Comparison of ENCODE assay signal across 31 cellular contexts in the genomic region with DNA sequence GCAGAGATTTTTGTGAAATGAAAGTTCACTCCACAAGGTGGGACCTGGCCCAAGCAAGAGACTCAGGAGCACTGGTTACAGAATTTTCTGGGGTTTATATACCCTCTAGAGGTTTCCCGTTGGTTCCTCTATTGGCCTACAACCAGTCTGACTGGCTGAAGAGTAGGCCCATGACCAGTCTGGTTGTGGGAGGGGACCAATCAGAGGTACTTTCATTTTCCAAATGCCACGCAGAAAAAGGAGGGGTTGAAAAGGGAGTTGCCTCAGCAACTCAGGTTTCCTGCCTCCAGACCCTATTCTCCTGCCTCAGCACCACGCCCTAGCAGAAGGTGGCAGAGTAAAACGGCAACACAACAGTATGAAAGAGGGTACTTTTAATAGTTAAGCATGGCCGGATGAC.
"Had no signal": no experiment of that assay in that cellular context is flagged by ENCODE, and none has a peak within 500 bp of the region (broad histone marks: within the 10 kb centered on the region; RNA-seq: fewer than 3 reads in every experiment).

No MANE protein-coding gene starts in this region.

- DNase-seq: activated CD4-positive, alpha-beta T cell treated with anti-CD3 and anti-CD28 coated beads, Interleukin-2, amount 10 ng/mL, durations not matched to agents 24 days and 14 days; activated CD4-positive, alpha-beta T cell treated with anti-CD3 and anti-CD28 coated beads, Interleukin-2, amount 50 U/mL, for 4 hours; activated CD8-positive, alpha-beta T cell treated with anti-CD3 and anti-CD28 coated beads for 36 hours; activated effector memory CD4-positive, alpha-beta T cell treated with anti-CD3 and anti-CD28 coated beads, Interleukin-2, amount 50 U/mL, for 16 hours; activated naive CD4-positive, alpha-beta T cell; activated naive CD4-positive, alpha-beta T cell treated with anti-CD3 and anti-CD28 coated beads, Interleukin-2, amount 50 U/mL, for 16 hours; activated naive CD8-positive, alpha-beta T cell treated with anti-CD3 and anti-CD28 coated beads for 36 hours; activated T-cell treated with anti-CD3 and anti-CD28 coated beads, Interleukin-2, amount 50 U/mL, for 1 hour; activated T-cell treated with anti-CD3 and anti-CD28 coated beads, Interleukin-2, amount 50 U/mL, for 72 hours; amniotic stem cell; aorta; brain microvascular endothelial cell; central memory CD4-positive, alpha-beta T cell; Kasumi-1; MG63; MV-4-11; NCI-H1092; NCI-H1436 treated with DMSO at 0.1 percent for 48 hours; NCI-H1694 treated with DMSO at 0.1 percent for 48 hours; NCI-H2029 treated with DMSO at 0.1 percent for 48 hours; NCI-H2107; NCI-H2171; NCI-H510A treated with DMSO at 0.1 percent for 48 hours; NCI-H526 treated with DMSO at 0.1 percent for 48 hours; NK-92 treated with Interleukin-12 subunit alpha and Interleukin-12 subunit beta, amount 100 ng/mL, for 24 hours; PC-9; Right ventricle myocardium superior; SW 1271; T-helper 1 cell; T1000 had no signal

- H3K4me3 ChIP-seq: coronary artery, MG63, PC-9 had no signal
